ENCODE assay signal across 36 cellular contexts in the genomic region with DNA sequence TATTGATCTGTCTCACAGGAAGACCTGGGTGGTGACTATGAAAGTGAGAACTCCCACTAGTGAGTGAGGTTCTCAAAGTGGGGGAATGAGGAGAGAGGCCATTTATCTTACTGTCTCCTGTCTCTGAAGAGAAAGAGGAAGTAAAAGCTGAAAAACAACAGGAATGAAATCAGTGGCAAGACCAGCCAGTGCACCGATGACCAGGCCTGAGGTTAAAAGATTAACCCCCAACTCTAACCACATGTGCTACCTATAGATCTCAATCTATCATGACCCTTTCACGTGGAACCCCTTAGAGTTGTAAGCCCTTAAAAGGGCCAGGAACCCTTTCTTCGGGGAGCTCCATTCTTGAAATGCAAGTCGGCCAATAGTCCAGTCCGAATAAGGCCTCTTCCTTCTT.
"Had no signal": no experiment of that assay in that cellular context is flagged by ENCODE, and none has a peak within 500 bp of the region (broad histone marks: within the 10 kb centered on the region; RNA-seq: fewer than 3 reads in every experiment).

No MANE protein-coding gene starts in this region.

- H3K4me3 Mint-ChIP-seq: activated B cell treated with CpG ODN at 0.5 μM for 24 hours; activated CD4-positive, alpha-beta memory T cell treated with anti-CD3 and anti-CD28 coated beads for 36 hours; activated naive CD4-positive, alpha-beta T cell treated with anti-CD3 and anti-CD28 coated beads for 36 hours; activated naive CD8-positive, alpha-beta T cell; activated naive CD8-positive, alpha-beta T cell treated with anti-CD3 and anti-CD28 coated beads, Interleukin-2, amount 50 U/mL, for 24 hours; activated T-cell treated with anti-CD3 and anti-CD28 coated beads, Interleukin-2, amount 50 U/mL, for 4 hours; activated T-helper 1 cell treated with anti-CD3 and anti-CD28 coated beads, Interleukin-12 subunit alpha, Interleukin-12 subunit beta, Interleukin-2, Interleukin-4 antibody, amounts not matched to agents 30 ng/mL and 10 ng/mL and 1 ng/mL, durations not matched to agents 14 hours and 24 hours and 36 hours; brain had no signal

- H3K36me3 Mint-ChIP-seq: activated CD4-positive, alpha-beta memory T cell treated with anti-CD3 and anti-CD28 coated beads for 36 hours; activated naive CD8-positive, alpha-beta T cell; brain had no signal

- H3K27ac Mint-ChIP-seq: activated B cell treated with CpG ODN at 0.5 μM for 24 hours; activated CD4-positive, alpha-beta memory T cell treated with anti-CD3 and anti-CD28 coated beads for 36 hours; activated naive CD4-positive, alpha-beta T cell treated with anti-CD3 and anti-CD28 coated beads for 36 hours; activated naive CD8-positive, alpha-beta T cell; activated naive CD8-positive, alpha-beta T cell treated with anti-CD3 and anti-CD28 coated beads, Interleukin-2, amount 50 U/mL, for 24 hours; activated T-helper 1 cell treated with anti-CD3 and anti-CD28 coated beads, Interleukin-12 subunit alpha, Interleukin-12 subunit beta, Interleukin-2, Interleukin-4 antibody, amounts not matched to agents 30 ng/mL and 10 ng/mL and 1 ng/mL, durations not matched to agents 14 hours and 24 hours and 36 hours; brain had no signal

- H3K27ac ChIP-seq: PC-9, RWPE1, VCaP had no signal

- H3K9me3 Mint-ChIP-seq: activated B cell treated with CpG ODN at 0.5 μM for 24 hours; activated naive CD8-positive, alpha-beta T cell treated with anti-CD3 and anti-CD28 coated beads, Interleukin-2, amount 50 U/mL, for 24 hours; activated T-cell treated with anti-CD3 and anti-CD28 coated beads, Interleukin-2, amount 50 U/mL, for 4 hours; activated T-helper 1 cell treated with anti-CD3 and anti-CD28 coated beads, Interleukin-12 subunit alpha, Interleukin-12 subunit beta, Interleukin-2, Interleukin-4 antibody, amounts not matched to agents 30 ng/mL and 10 ng/mL and 1 ng/mL, durations not matched to agents 14 hours and 24 hours and 36 hours had no signal

- H3K4me2 ChIP-seq: PC-9 had no signal

- H2AFZ ChIP-seq: PC-9 had no signal

- DNase-seq: activated B cell treated with CpG ODN at 0.5 μM for 24 hours; activated CD4-positive, alpha-beta memory T cell treated with anti-CD3 and anti-CD28 coated beads for 36 hours; activated CD4-positive, alpha-beta T cell treated with anti-CD3 and anti-CD28 coated beads for 4 hours; activated CD4-positive, alpha-beta T cell treated with anti-CD3 and anti-CD28 coated beads, Interleukin-2, amount 50 U/mL, for 1 hour; activated CD4-positive, CD25-positive, alpha-beta regulatory T cell treated with anti-CD3 and anti-CD28 coated beads, Interleukin-2, amount 50 U/mL, for 72 hours; activated CD8-positive, alpha-beta memory T cell treated with anti-CD3 and anti-CD28 coated beads, Interleukin-2, amount 50 U/mL, for 4 hours; activated gamma-delta T cell treated with Interleukin-2 at 50 U/mL for 16 hours; activated naive CD4-positive, alpha-beta T cell treated with anti-CD3 and anti-CD28 coated beads for 36 hours; activated naive CD8-positive, alpha-beta T cell treated with anti-CD3 and anti-CD28 coated beads, Interleukin-2, amount 50 U/mL, for 24 hours; activated T-cell treated with anti-CD3 and anti-CD28 coated beads for 4 hours; activated T-cell treated with anti-CD3 and anti-CD28 coated beads, Interleukin-2, amount 50 U/mL, for 4 hours; anterior cingulate cortex; caudate nucleus; cerebellar nuclear complex; NCI-H1105 treated with DMSO at 0.1 percent for 48 hours; NCI-H1436; NCI-H1694; NCI-H1930; NCI-H2081 treated with DMSO at 0.1 percent for 48 hours; NCI-H226; NCI-H524 treated with DMSO at 0.1 percent for 48 hours; NK-92 treated with Interleukin-12 subunit alpha and Interleukin-12 subunit beta, amount 100 ng/mL, for 24 hours; PC-9; SW 1271; T-helper 1 cell; T-helper 2 cell; T-helper 9 cell had no signal

- FAIRE-seq: bronchial epithelial cell, colon, RCC 7860 had no signal

- H3K4me1 Mint-ChIP-seq: activated B cell treated with CpG ODN at 0.5 μM for 24 hours; activated naive CD8-positive, alpha-beta T cell treated with anti-CD3 and anti-CD28 coated beads, Interleukin-2, amount 50 U/mL, for 24 hours; brain had no signal

- ATAC-seq: activated naive CD8-positive, alpha-beta T cell treated with anti-CD3 and anti-CD28 coated beads, Interleukin-2, amount 50 U/mL, for 24 hours; activated T-cell treated with anti-CD3 and anti-CD28 coated beads, Interleukin-2, amount 50 U/mL, for 4 hours; Right ventricle myocardium inferior had no signal

- H3K4me3 ChIP-seq: PC-9 had no signal

- H3K27me3 Mint-ChIP-seq: activated B cell treated with CpG ODN at 0.5 μM for 24 hours; activated CD4-positive, alpha-beta memory T cell treated with anti-CD3 and anti-CD28 coated beads for 36 hours; activated naive CD8-positive, alpha-beta T cell; brain had no signal
